In the genomic region with DNA sequence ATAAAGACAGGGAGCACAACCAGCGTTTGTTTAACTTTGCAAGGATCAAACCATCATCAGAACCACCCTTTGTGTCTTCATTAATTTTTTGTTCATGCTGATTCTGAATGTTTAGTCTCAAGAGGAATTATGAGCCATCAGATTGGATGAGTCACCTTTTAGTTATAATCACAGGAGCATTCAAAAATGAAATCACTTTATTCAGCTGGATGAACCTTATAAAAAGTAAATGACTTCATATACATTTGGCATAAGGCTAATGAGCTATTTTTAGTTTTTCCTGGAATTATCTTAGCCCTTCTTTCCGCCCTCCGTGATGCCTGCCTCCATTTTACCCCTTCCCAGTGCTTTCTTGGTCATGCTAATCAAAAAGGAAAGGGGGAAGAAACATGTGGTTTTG, we compare ENCODE assay signal across 16 cellular contexts.
A peak's percentile ranks its signal among the peaks of the same experiment; 100 is the strongest.
DNase-seq lines count a peak whose midpoint lies in the region; ATAC-seq and TF ChIP-seq lines count a peak whose summit lies in the region.
"Had no signal": no experiment of that assay in that cellular context is flagged by ENCODE, and none has a peak within 500 bp of the region (broad histone marks: within the 10 kb centered on the region; RNA-seq: fewer than 3 reads in every experiment).

No MANE protein-coding gene starts in this region.

- TF ChIP-seq CTCF in MCF 10A (IDR thresholded peaks at IDR 0.05; ENCODE audit: unreplicated experiment) (no peak), breast epithelium (IDR thresholded peaks at IDR 0.05) (no peak), tibial artery (IDR thresholded peaks at IDR 0.05) (no peak)

- intact Hi-C loops in MCF 10A (cut with micrococcal nuclease) = no loop called here
- intact Hi-C loops in breast epithelium (cut with DNase I; ENCODE audit: low total_unique reads) = no loop called here
- intact Hi-C loops in right cardiac atrium (cut with DNase I) = no loop called here
- intact Hi-C loops in tibial artery (cut with DNase I; ENCODE audit: low total_unique reads) = loop anchor here (10.0 kb wide), 1 partner anchor 66 kb away; no protein-coding TSS in a partner anchor

- H3K36me3 ChIP-seq in breast epithelium (no peaks in the 10 kb centered on the region), tibial artery (peaks cover 0 to 7% (median 6%) of the 10 kb centered on the region in 3 donors)
- H3K36me3 ChIP-seq: esophagus squamous epithelium had no signal

- H3K4me3 Mint-ChIP-seq in MCF 10A (ENCODE audit: unreplicated experiment) = no peak overlapping the region

- H3K27me3 Mint-ChIP-seq in MCF 10A (ENCODE audit: insufficient read depth, unreplicated experiment) = no peaks in the 10 kb centered on the region

- H3K27me3 ChIP-seq in breast epithelium (no peaks in the 10 kb centered on the region), right cardiac atrium (ENCODE audit: control insufficient read depth, insufficient read depth) (no peaks in the 10 kb centered on the region), tibial artery (no peaks in the 10 kb centered on the region)
- H3K27me3 ChIP-seq: esophagus squamous epithelium had no signal

- H3K4me1 Mint-ChIP-seq in MCF 10A (ENCODE audit: insufficient read depth, unreplicated experiment) = peaks cover 50% of the 10 kb centered on the region

- no peak for TF ChIP-seq POLR2A in breast epithelium (IDR thresholded peaks at IDR 0.05)

- H3K4me1 ChIP-seq in breast epithelium (no peaks in the 10 kb centered on the region), right cardiac atrium (ENCODE audit: control insufficient read depth, insufficient read depth, low read length) (peaks cover 5% of the 10 kb centered on the region), tibial artery (peaks cover 0 to 69% (median 41%) of the 10 kb centered on the region in 4 donors)

- 23% methylated on average over 3 of the region's 3 CpGs for WGBS in right cardiac atrium

- POLR2A ChIA-PET in MCF 10A (lab: Yijun Ruan, JAX) = interaction anchor here (0.8 to 5.8 kb wide), 5 partner anchors 10 to 198 kb away, joined by 3 to 52 read pairs (median 4); a partner anchor contains a TSS

- BruUV-seq in MCF 10A (replicated peaks; lab: Mats Ljungman, UMichigan) = no TSS peak

- H3K27ac ChIP-seq in breast epithelium (no peak overlapping the region), right cardiac atrium (ENCODE audit: low read length) (peak overlapping the region; percentile 68), tibial artery (peak overlapping the region; percentile 84 to 89)
- H3K27ac ChIP-seq: 22Rv1 had no signal

- H3K9me3 ChIP-seq in breast epithelium (peaks cover 0 to 9% of the 10 kb centered on the region in 2 donors), right cardiac atrium (ENCODE audit: control insufficient read depth, low read length) (no peaks in the 10 kb centered on the region), tibial artery (peaks cover 0 to 6% (median 0%) of the 10 kb centered on the region in 3 donors)
- H3K9me3 ChIP-seq: esophagus squamous epithelium had no signal

- peak overlapping the region; percentile 88 for H3K27ac Mint-ChIP-seq in MCF 10A (ENCODE audit: low read depth, unreplicated experiment)

- H3K36me3 Mint-ChIP-seq in MCF 10A (ENCODE audit: insufficient read depth, unreplicated experiment) = no peaks in the 10 kb centered on the region

- H3K4me3 ChIP-seq in breast epithelium (no peak overlapping the region), right cardiac atrium (ENCODE audit: low read length) (no peak overlapping the region), tibial artery (no peak overlapping the region)
- H3K4me3 ChIP-seq: esophagus squamous epithelium had no signal

- CTCF ChIA-PET in MCF 10A (lab: Yijun Ruan, JAX) = interaction anchor here (1.4 kb wide), 1 partner anchor 66 kb away, joined by 4 read pairs; no protein-coding TSS in a partner anchor

- peaks cover 7% of the 10 kb centered on the region for H3K9me3 Mint-ChIP-seq in MCF 10A (ENCODE audit: unreplicated experiment)

- ATAC-seq in right cardiac atrium = no peak

- DNase-seq in MCF 10A (ENCODE audit: unreplicated experiment) (peak; percentile 44), breast epithelium (ENCODE audit: low spot score in 2 of 2) (no peak), astrocyte of the hippocampus (ENCODE audit: low read depth, low spot score) (peak; percentile 12), right cardiac atrium (no peak), tibial artery (no peak), COLO668 (lab: John Stamatoyannopoulos, UW; ENCODE audit: unreplicated experiment) (no peak), medulla oblongata (ENCODE audit: extremely low spot score) (no peak), SKM-1 (lab: John Stamatoyannopoulos, UW; ENCODE audit: unreplicated experiment) (no peak)
- DNase-seq: activated gamma-delta T cell treated with Interleukin-2 at 50 U/mL for 16 hours, Calu3, esophagus squamous epithelium, NCI-H1092, NCI-H2227 treated with DMSO at 0.1 percent for 48 hours, substantia nigra, T-helper 2 cell had no signal

Comparison
In these comparisons a context has a peak if more than half of its experiments do, and no peak if none do; other contexts are left out.
1. DNase-seq: peak in MCF 10A (single experiment) and astrocyte of the hippocampus (single experiment); none in breast epithelium (0 of 2), right cardiac atrium (0 of 3), tibial artery (0 of 2), COLO668 (single experiment), medulla oblongata (single experiment) and SKM-1 (single experiment).
2. H3K27ac ChIP-seq: peak in right cardiac atrium (single experiment) and tibial artery (2 of 2); none in breast epithelium (0 of 2).